Comparison of ENCODE assay signal across 2 cellular contexts in the genomic region with DNA sequence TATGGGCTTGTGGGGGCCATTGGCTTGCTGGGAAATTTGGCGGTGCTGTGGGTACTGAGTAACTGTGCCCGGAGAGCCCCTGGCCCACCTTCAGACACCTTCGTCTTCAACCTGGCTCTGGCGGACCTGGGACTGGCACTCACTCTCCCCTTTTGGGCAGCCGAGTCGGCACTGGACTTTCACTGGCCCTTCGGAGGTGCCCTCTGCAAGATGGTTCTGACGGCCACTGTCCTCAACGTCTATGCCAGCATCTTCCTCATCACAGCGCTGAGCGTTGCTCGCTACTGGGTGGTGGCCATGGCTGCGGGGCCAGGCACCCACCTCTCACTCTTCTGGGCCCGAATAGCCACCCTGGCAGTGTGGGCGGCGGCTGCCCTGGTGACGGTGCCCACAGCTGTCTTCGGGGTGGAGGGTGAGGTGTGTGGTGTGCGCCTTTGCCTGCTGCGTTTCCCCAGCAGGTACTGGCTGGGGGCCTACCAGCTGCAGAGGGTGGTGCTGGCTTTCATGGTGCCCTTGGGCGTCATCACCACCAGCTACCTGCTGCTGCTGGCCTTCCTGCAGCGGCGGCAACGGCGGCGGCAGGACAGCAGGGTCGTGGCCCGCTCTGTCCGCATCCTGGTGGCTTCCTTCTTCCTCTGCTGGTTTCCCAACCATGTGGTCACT.
A peak's percentile ranks its signal among the peaks of the same experiment; 100 is the strongest.
TF ChIP-seq lines count a peak whose summit lies in the region.

No MANE protein-coding gene starts in this region.

TF ChIP-seq in HepG2, 621 proteins besides CTCF, POLR2A, EP300 and RAD21 (continues in another document):
- no peak for TF ChIP-seq ZNF143 (CRISPR knock-in tag; IDR thresholded peaks at IDR 0.05)
- 0 out of 2 replicates have a peak, but pooled peaks have one; percentile 17 for TF ChIP-seq ESRRA (CRISPR knock-in tag; IDR thresholded peaks at IDR 0.05; ENCODE audit: low read depth)
- no peak for TF ChIP-seq ZNF549 (CRISPR knock-in tag; IDR thresholded peaks at IDR 0.05)
- peak; percentile 45; the same call in 1 of the 2 replicates for TF ChIP-seq GABPB1 (CRISPR knock-in tag; IDR thresholded peaks at IDR 0.05)
- TF ChIP-seq, protein P1, sequence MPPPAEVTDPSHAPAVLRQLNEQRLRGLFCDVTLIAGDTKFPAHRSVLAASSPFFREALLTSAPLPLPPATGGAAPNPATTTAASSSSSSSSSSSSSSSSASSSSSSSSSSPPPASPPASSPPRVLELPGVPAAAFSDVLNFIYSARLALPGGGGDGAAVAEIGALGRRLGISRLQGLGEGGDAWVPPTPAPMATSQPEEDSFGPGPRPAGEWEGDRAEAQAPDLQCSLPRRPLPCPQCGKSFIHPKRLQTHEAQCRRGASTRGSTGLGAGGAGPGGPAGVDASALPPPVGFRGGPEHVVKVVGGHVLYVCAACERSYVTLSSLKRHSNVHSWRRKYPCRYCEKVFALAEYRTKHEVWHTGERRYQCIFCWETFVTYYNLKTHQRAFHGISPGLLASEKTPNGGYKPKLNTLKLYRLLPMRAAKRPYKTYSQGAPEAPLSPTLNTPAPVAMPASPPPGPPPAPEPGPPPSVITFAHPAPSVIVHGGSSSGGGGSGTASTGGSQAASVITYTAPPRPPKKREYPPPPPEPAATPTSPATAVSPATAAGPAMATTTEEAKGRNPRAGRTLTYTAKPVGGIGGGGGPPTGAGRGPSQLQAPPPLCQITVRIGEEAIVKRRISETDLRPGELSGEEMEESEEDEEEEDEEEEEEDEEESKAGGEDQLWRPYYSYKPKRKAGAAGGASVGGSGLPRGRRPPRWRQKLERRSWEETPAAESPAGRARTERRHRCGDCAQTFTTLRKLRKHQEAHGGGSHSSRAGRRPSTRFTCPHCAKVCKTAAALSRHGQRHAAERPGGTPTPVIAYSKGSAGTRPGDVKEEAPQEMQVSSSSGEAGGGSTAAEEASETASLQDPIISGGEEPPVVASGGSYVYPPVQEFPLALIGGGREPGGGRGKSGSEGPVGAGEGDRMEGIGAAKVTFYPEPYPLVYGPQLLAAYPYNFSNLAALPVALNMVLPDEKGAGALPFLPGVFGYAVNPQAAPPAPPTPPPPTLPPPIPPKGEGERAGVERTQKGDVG (CRISPR knock-in tag; IDR thresholded peaks at IDR 0.05; ENCODE audit: borderline replicate concordance) = peak; percentile 59; the same call in 1 of the 2 replicates
- TF ChIP-seq, protein P2, sequence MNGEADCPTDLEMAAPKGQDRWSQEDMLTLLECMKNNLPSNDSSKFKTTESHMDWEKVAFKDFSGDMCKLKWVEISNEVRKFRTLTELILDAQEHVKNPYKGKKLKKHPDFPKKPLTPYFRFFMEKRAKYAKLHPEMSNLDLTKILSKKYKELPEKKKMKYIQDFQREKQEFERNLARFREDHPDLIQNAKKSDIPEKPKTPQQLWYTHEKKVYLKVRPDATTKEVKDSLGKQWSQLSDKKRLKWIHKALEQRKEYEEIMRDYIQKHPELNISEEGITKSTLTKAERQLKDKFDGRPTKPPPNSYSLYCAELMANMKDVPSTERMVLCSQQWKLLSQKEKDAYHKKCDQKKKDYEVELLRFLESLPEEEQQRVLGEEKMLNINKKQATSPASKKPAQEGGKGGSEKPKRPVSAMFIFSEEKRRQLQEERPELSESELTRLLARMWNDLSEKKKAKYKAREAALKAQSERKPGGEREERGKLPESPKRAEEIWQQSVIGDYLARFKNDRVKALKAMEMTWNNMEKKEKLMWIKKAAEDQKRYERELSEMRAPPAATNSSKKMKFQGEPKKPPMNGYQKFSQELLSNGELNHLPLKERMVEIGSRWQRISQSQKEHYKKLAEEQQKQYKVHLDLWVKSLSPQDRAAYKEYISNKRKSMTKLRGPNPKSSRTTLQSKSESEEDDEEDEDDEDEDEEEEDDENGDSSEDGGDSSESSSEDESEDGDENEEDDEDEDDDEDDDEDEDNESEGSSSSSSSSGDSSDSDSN (CRISPR knock-in tag; IDR thresholded peaks at IDR 0.05) = no peak
- TF ChIP-seq HOXA3 (CRISPR knock-in tag; IDR thresholded peaks at IDR 0.05) = peak; percentile 60
- 0 out of 2 replicates have a peak, but pooled peaks have one; percentile 2 for TF ChIP-seq NRL (CRISPR knock-in tag; IDR thresholded peaks at IDR 0.05; ENCODE audit: borderline replicate concordance)
- TF ChIP-seq ERF (CRISPR knock-in tag; IDR thresholded peaks at IDR 0.05) = no peak
- no peak for TF ChIP-seq ZMAT3 (CRISPR knock-in tag; conservative IDR thresholded peaks at IDR 0.05)
- TF ChIP-seq HNRNPL (IDR thresholded peaks at IDR 0.05; ENCODE audit: low read depth, low read length) = peak; percentile 81
- TF ChIP-seq, protein P3, sequence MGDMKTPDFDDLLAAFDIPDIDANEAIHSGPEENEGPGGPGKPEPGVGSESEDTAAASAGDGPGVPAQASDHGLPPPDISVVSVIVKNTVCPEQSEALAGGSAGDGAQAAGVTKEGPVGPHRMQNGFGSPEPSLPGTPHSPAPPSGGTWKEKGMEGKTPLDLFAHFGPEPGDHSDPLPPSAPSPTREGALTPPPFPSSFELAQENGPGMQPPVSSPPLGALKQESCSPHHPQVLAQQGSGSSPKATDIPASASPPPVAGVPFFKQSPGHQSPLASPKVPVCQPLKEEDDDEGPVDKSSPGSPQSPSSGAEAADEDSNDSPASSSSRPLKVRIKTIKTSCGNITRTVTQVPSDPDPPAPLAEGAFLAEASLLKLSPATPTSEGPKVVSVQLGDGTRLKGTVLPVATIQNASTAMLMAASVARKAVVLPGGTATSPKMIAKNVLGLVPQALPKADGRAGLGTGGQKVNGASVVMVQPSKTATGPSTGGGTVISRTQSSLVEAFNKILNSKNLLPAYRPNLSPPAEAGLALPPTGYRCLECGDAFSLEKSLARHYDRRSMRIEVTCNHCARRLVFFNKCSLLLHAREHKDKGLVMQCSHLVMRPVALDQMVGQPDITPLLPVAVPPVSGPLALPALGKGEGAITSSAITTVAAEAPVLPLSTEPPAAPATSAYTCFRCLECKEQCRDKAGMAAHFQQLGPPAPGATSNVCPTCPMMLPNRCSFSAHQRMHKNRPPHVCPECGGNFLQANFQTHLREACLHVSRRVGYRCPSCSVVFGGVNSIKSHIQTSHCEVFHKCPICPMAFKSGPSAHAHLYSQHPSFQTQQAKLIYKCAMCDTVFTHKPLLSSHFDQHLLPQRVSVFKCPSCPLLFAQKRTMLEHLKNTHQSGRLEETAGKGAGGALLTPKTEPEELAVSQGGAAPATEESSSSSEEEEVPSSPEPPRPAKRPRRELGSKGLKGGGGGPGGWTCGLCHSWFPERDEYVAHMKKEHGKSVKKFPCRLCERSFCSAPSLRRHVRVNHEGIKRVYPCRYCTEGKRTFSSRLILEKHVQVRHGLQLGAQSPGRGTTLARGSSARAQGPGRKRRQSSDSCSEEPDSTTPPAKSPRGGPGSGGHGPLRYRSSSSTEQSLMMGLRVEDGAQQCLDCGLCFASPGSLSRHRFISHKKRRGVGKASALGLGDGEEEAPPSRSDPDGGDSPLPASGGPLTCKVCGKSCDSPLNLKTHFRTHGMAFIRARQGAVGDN (CRISPR knock-in tag; IDR thresholded peaks at IDR 0.05) = peak; percentile 40; the same call in 1 of the 2 replicates
- TF ChIP-seq PCBP1 (IDR thresholded peaks at IDR 0.05; ENCODE audit: borderline replicate concordance, low read depth, low read length) = 0 out of 2 replicates have a peak, but pooled peaks have one; percentile 4

TF ChIP-seq in GM12891, 5 proteins besides CTCF, POLR2A, EP300 and RAD21:
- TF ChIP-seq TAF1 (IDR thresholded peaks at IDR 0.05; ENCODE audit: low read depth, low read length) (no peak), PAX5 (IDR thresholded peaks at IDR 0.05; ENCODE audit: insufficient read depth, low read length, severe bottlenecking) (no peak), POU2F2 (IDR thresholded peaks at IDR 0.05; ENCODE audit: low read depth, low read length) (no peak), SPI1 (IDR thresholded peaks at IDR 0.05; ENCODE audit: low read depth, low read length) (no peak)
TF ChIP-seq in GM12891: peak in this region for 0.
